In genomic region chr6:136920858-136921520, GRCh38 we compare ENCODE assay signal across 8 cellular contexts. TPM values are rescaled to one million over a fixed set of nuclear protein-coding genes. Genes with fewer than 3 reads are reported as not detected.
DNase-seq lines count a peak whose midpoint lies in the region; ATAC-seq, FAIRE-seq and TF ChIP-seq lines count a peak whose summit lies in the region.

No MANE protein-coding gene starts in this region.

- POLR2A ChIA-PET in WTC11 (lab: Charles Lee): interaction anchor here (1.6 kb wide), 1 partner anchor 37 kb away, joined by 4 read pairs; no protein-coding TSS in a partner anchor

- H3K27ac Mint-ChIP-seq in WTC11: no peak overlapping the region

- peaks cover 71% of the 10 kb centered on the region for H3K27me3 Mint-ChIP-seq in WTC11 (ENCODE audit: low read depth)

- no peak overlapping the region for H3K27ac ChIP-seq in ovary

- CTCF ChIA-PET in WTC11 (lab: Charles Lee): interaction anchor here (1.1 to 2.7 kb wide), 8 partner anchors 37 to 371 kb away, joined by 3 to 16 read pairs (median 6); partner anchors contain the start of genes MAP3K5 and MAP7

- intact Hi-C loops in ovary (cut with DNase I): no loop called here

- DNase-seq in AG08396 (ENCODE audit: low spot score) (peak; percentile 36), GM12892 (ENCODE audit: insufficient read length) (no peak), WTC11 (ENCODE audit: low spot score) (peak; percentile 17), fibroblast of peridontal ligament (ENCODE audit: extremely low read depth) (peak; percentile 15), ovary (no peak), middle frontal gyrus (ENCODE audit: extremely low spot score, low spot score) (no peak)

- peaks cover 19% of the 10 kb centered on the region for H3K4me1 Mint-ChIP-seq in WTC11

- no peaks in the 10 kb centered on the region for H3K27me3 ChIP-seq in ovary

- peaks cover 5% of the 10 kb centered on the region for H3K4me1 ChIP-seq in ovary (ENCODE audit: insufficient read depth)

- peak overlapping the region; percentile 70 for H3K4me3 Mint-ChIP-seq in WTC11

- H3K36me3 ChIP-seq in ovary: no peaks in the 10 kb centered on the region

- ATAC-seq in WTC11 (peak; percentile 5), HG03342 (IDR thresholded peaks at IDR 0.05; ENCODE audit: unreplicated experiment) (no peak), HG03442 (IDR thresholded peaks at IDR 0.05; ENCODE audit: unreplicated experiment) (no peak)

- no peaks in the 10 kb centered on the region for H3K36me3 Mint-ChIP-seq in WTC11

- no peaks in the 10 kb centered on the region for H3K9me3 Mint-ChIP-seq in WTC11

- H3K4me3 ChIP-seq in ovary: peak overlapping the region; percentile 42

- peaks cover 0 to 4% of the 10 kb centered on the region in 2 donors for H3K9me3 ChIP-seq in ovary

- FAIRE-seq in GM12892 (lab: Jason Lieb, UNC): peak; percentile 80

- TF ChIP-seq POLR2A in GM12892 (IDR thresholded peaks at IDR 0.05; ENCODE audit: low read depth, low read length): no peak
- TF ChIP-seq POLR2A in ovary (IDR thresholded peaks at IDR 0.05): no peak

- TF ChIP-seq CTCF in WTC11 (IDR thresholded peaks at IDR 0.05) (no peak), ovary (IDR thresholded peaks at IDR 0.05) (no peak)

- 1% methylated on average over 40 to 41 of the region's 41 CpGs for WGBS in ovary, 3 donors

- no peak for TF ChIP-seq EP300 in ovary (IDR thresholded peaks at IDR 0.05)

TF ChIP-seq in WTC11, 78 proteins besides CTCF, POLR2A, EP300 and RAD21:
- no peak for TF ChIP-seq USF1 (CRISPR knock-in tag; IDR thresholded peaks at IDR 0.05)
- TF ChIP-seq NR1H2 (CRISPR knock-in tag; IDR thresholded peaks at IDR 0.05): 0 out of 2 replicates have a peak, but pooled peaks have one; percentile 48
- TF ChIP-seq, protein P1, sequence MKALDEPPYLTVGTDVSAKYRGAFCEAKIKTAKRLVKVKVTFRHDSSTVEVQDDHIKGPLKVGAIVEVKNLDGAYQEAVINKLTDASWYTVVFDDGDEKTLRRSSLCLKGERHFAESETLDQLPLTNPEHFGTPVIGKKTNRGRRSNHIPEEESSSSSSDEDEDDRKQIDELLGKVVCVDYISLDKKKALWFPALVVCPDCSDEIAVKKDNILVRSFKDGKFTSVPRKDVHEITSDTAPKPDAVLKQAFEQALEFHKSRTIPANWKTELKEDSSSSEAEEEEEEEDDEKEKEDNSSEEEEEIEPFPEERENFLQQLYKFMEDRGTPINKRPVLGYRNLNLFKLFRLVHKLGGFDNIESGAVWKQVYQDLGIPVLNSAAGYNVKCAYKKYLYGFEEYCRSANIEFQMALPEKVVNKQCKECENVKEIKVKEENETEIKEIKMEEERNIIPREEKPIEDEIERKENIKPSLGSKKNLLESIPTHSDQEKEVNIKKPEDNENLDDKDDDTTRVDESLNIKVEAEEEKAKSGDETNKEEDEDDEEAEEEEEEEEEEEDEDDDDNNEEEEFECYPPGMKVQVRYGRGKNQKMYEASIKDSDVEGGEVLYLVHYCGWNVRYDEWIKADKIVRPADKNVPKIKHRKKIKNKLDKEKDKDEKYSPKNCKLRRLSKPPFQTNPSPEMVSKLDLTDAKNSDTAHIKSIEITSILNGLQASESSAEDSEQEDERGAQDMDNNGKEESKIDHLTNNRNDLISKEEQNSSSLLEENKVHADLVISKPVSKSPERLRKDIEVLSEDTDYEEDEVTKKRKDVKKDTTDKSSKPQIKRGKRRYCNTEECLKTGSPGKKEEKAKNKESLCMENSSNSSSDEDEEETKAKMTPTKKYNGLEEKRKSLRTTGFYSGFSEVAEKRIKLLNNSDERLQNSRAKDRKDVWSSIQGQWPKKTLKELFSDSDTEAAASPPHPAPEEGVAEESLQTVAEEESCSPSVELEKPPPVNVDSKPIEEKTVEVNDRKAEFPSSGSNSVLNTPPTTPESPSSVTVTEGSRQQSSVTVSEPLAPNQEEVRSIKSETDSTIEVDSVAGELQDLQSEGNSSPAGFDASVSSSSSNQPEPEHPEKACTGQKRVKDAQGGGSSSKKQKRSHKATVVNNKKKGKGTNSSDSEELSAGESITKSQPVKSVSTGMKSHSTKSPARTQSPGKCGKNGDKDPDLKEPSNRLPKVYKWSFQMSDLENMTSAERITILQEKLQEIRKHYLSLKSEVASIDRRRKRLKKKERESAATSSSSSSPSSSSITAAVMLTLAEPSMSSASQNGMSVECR (CRISPR knock-in tag; IDR thresholded peaks at IDR 0.05; ENCODE audit: borderline replicate concordance): 0 out of 2 replicates have a peak, but pooled peaks have one; percentile 33

RNA-seq across cellular contexts. Expression of gene SLC35D3, which starts 1.1 kb away (rescaled TPM):
- not detected for polyA plus RNA-seq in GM12892 (2012; ENCODE audit: missing spikeins)
- total RNA-seq in WTC11 (2021) (0.37 to 0.78 TPM (median 0.39 TPM) in 3 replicates), ovary (not detected)
- under 1 TPM in 1 of 2 donors, not detected in 1; 0.02 TPM for polyA plus RNA-seq in ovary

Comparison
In these comparisons a context has a peak if more than half of its experiments do, and no peak if none do; other contexts are left out.
1. DNase-seq: peak in AG08396 (single experiment), WTC11 (single experiment) and fibroblast of peridontal ligament (single experiment); none in GM12892 (single experiment), ovary (0 of 5) and middle frontal gyrus (single experiment).